2 cellular contexts compared by ENCODE assay signal in genomic region chr1:40896482-40896881, GRCh38.
TF ChIP-seq lines count a peak whose summit lies in the region.

No MANE protein-coding gene starts in this region.

TF ChIP-seq in K562, 482 proteins besides CTCF, POLR2A, EP300 and RAD21:
- TF ChIP-seq TEAD4 (IDR thresholded peaks at IDR 0.05; ENCODE audit: low read length): no peak
- no peak for TF ChIP-seq TEAD4 (CRISPR knock-in tag; IDR thresholded peaks at IDR 0.05; ENCODE audit: borderline replicate concordance)
- TF ChIP-seq NFATC3 (IDR thresholded peaks at IDR 0.05): no peak
- TF ChIP-seq SMC3 (conservative IDR thresholded peaks at IDR 0.05; ENCODE audit: insufficient read depth, low read depth, low read length): no peak
- TF ChIP-seq SMAD2 (IDR thresholded peaks at IDR 0.05; ENCODE audit: low read depth, low read length): no peak
- no peak for TF ChIP-seq SLC30A9 (CRISPR knock-in tag; IDR thresholded peaks at IDR 0.05)
- no peak for TF ChIP-seq GABPB2 (CRISPR knock-in tag; conservative IDR thresholded peaks at IDR 0.05)
- TF ChIP-seq HNRNPH1 (optimal IDR thresholded peaks at IDR 0.05; ENCODE audit: low read depth, low read length): no peak
- no peak for TF ChIP-seq ZNF140 (CRISPR knock-in tag; IDR thresholded peaks at IDR 0.05)
- no peak for TF ChIP-seq ETV5 (CRISPR knock-in tag; IDR thresholded peaks at IDR 0.05; ENCODE audit: low read depth)
- TF ChIP-seq, protein P1, sequence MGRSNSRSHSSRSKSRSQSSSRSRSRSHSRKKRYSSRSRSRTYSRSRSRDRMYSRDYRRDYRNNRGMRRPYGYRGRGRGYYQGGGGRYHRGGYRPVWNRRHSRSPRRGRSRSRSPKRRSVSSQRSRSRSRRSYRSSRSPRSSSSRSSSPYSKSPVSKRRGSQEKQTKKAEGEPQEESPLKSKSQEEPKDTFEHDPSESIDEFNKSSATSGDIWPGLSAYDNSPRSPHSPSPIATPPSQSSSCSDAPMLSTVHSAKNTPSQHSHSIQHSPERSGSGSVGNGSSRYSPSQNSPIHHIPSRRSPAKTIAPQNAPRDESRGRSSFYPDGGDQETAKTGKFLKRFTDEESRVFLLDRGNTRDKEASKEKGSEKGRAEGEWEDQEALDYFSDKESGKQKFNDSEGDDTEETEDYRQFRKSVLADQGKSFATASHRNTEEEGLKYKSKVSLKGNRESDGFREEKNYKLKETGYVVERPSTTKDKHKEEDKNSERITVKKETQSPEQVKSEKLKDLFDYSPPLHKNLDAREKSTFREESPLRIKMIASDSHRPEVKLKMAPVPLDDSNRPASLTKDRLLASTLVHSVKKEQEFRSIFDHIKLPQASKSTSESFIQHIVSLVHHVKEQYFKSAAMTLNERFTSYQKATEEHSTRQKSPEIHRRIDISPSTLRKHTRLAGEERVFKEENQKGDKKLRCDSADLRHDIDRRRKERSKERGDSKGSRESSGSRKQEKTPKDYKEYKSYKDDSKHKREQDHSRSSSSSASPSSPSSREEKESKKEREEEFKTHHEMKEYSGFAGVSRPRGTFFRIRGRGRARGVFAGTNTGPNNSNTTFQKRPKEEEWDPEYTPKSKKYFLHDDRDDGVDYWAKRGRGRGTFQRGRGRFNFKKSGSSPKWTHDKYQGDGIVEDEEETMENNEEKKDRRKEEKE (IDR thresholded peaks at IDR 0.05; ENCODE audit: borderline replicate concordance in 1 of 2, control insufficient read depth in 1 of 2, low read depth in 2 of 2, low read length in 1 of 2): no peak
- no peak for TF ChIP-seq NR2C2 (CRISPR knock-in tag; IDR thresholded peaks at IDR 0.05)
- no peak for TF ChIP-seq NR2C2 (tag; IDR thresholded peaks at IDR 0.05)
- TF ChIP-seq CHD1 (IDR thresholded peaks at IDR 0.05; ENCODE audit: low read length): no peak
- TF ChIP-seq RFX7 (CRISPR knock-in tag; IDR thresholded peaks at IDR 0.05): no peak
- no peak for TF ChIP-seq KLF13 (tag; IDR thresholded peaks at IDR 0.05; ENCODE audit: borderline replicate concordance, low read depth)
- TF ChIP-seq ZNF133 (CRISPR knock-in tag; IDR thresholded peaks at IDR 0.05): no peak
- TF ChIP-seq STAT6 (CRISPR knock-in tag; IDR thresholded peaks at IDR 0.05): no peak
TF ChIP-seq in K562: peak in this region for 0.

TF ChIP-seq in HepG2, 621 proteins besides CTCF, POLR2A, EP300 and RAD21:
- TF ChIP-seq ZNF136 (CRISPR knock-in tag; IDR thresholded peaks at IDR 0.05; ENCODE audit: low read depth) (no peak), MED1 (CRISPR knock-in tag; IDR thresholded peaks at IDR 0.05) (0 out of 2 replicates have a peak, but pooled peaks have one; percentile 21), PAXIP1 (CRISPR knock-in tag; conservative IDR thresholded peaks at IDR 0.05) (peak; percentile 40; the same call in 1 of the 2 replicates), ZNF558 (CRISPR knock-in tag; IDR thresholded peaks at IDR 0.05; ENCODE audit: borderline replicate concordance) (no peak), ONECUT2 (CRISPR knock-in tag; IDR thresholded peaks at IDR 0.05) (no peak), FOXP4 (CRISPR knock-in tag; IDR thresholded peaks at IDR 0.05) (0 out of 2 replicates have a peak, but pooled peaks have one; percentile 15), GATAD2A (CRISPR knock-in tag; IDR thresholded peaks at IDR 0.05) (peak; percentile 21; the same call in 1 of the 2 replicates), HMG20A (CRISPR knock-in tag; IDR thresholded peaks at IDR 0.05; ENCODE audit: borderline replicate concordance) (0 out of 2 replicates have a peak, but pooled peaks have one; percentile 29), TBX2 (CRISPR knock-in tag; IDR thresholded peaks at IDR 0.05; ENCODE audit: borderline replicate concordance) (0 out of 2 replicates have a peak, but pooled peaks have one; percentile 23), SALL1 (CRISPR knock-in tag; IDR thresholded peaks at IDR 0.05) (0 out of 2 replicates have a peak, but pooled peaks have one; percentile 40), HNF4A (CRISPR knock-in tag; IDR thresholded peaks at IDR 0.05) (peak; percentile 89), ZNF629 (CRISPR knock-in tag; conservative IDR thresholded peaks at IDR 0.05) (0 out of 2 replicates have a peak, but pooled peaks have one; percentile 15), RBM39 (IDR thresholded peaks at IDR 0.05; ENCODE audit: low read depth, low read length, poor library complexity, severe bottlenecking) (no peak), ZNF230 (CRISPR knock-in tag; IDR thresholded peaks at IDR 0.05) (no peak), BORCS8-MEF2B (CRISPR knock-in tag; IDR thresholded peaks at IDR 0.05) (no peak), HNF4G (IDR thresholded peaks at IDR 0.05; ENCODE audit: borderline replicate concordance, low read depth, low read length) (0 out of 2 replicates have a peak, but pooled peaks have one; percentile 32), HNF4G (CRISPR knock-in tag; IDR thresholded peaks at IDR 0.05; ENCODE audit: borderline replicate concordance, low read depth) (no peak), RAD51 (IDR thresholded peaks at IDR 0.05; ENCODE audit: borderline replicate concordance) (no peak), FOSL2 (CRISPR knock-in tag; IDR thresholded peaks at IDR 0.05) (0 out of 2 replicates have a peak, but pooled peaks have one; percentile 15), CC2D1A (CRISPR knock-in tag; IDR thresholded peaks at IDR 0.05) (no peak)
